In the genomic region with DNA sequence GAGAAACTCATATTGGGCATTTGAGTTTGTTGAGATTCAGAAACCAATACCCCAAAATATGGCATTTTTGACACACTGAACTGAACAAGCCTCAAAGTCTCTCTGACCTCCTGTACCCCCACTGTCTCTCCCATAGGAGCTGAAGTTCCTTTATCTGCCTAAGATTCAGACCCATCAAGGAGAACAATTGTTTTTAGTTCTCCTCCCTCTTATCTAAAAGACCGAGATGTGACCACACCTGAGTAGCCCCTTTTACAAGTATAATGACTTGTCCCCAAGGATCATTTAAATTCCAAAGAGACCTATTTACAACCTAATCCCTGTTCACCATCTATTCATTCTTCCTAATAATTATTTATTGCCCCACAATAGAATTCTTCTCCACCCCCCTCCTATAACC, we compare ENCODE assay signal across 8 cellular contexts.
"Had no signal": no experiment of that assay in that cellular context is flagged by ENCODE, and none has a peak within 500 bp of the region (broad histone marks: within the 10 kb centered on the region; RNA-seq: fewer than 3 reads in every experiment).

No MANE protein-coding gene starts in this region.

- H3K4me3 Mint-ChIP-seq: IgD-negative memory B cell had no signal

- H3K4me1 Mint-ChIP-seq: IgD-negative memory B cell had no signal

- FAIRE-seq: HepG2, HTR-8/SVneo had no signal

- ATAC-seq: HepG2 had no signal

- H2AFZ ChIP-seq: GM23248 had no signal

- H3K27ac ChIP-seq: GM23248, KMS-11 had no signal

- H3K27ac Mint-ChIP-seq: IgD-negative memory B cell had no signal

- H3K36me3 Mint-ChIP-seq: IgD-negative memory B cell had no signal

- H3K9ac ChIP-seq: GM23248, KMS-11 had no signal

- DNase-seq: GM23248, H7, HCEC 1CT, KBM-7 had no signal

- H3K4me2 ChIP-seq: KMS-11 had no signal

- H3K4me3 ChIP-seq: GM23248 had no signal
